ENCODE assay signal across 1 cellular context in the genomic region with DNA sequence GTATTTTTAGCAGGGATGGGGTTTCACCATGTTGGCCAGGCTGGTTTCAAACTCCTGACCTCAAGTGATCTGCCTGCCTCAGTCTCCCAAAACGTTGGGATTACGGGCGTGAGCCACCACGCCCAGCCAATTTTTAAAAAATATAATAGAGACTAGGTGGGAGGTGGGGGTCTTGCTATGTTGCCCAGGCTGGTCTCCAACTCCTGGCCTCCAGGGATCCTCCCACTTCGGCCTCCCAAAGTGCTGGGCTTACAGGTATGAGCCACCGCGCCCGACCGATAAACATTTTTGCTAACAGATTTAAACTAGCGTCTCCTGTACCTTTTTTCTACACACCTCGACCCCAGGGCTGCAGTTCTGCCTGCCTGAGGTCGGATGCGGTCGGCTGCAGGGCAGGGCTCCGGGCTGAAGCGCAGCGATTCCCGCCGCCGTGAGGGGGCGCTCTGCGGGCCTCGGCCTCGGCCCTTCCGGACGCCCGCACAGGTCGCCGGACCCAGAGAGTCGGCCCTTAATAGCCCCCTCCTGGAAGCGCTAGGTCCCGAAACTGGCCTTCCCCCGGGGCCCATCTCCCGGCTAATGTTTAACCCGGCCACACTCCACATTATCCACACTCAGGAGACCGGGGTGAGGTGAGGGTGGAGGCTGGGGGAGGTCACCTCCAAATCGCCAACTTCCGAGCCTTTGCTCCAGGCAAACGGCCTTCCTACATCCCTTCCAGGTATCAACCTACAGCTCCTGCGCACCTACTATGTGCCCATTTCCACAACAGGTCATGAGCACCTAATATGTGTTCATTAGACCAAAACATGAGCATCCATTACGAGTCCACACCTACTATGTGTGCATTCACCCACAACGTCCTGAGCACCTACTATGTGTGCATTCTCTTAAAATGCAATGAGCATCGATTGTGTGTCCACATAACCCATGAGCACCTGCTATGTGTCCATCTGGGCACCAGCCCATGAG.
TF ChIP-seq lines count a peak whose summit lies in the region.

No MANE protein-coding gene starts in this region.

TF ChIP-seq in HepG2, 621 proteins besides CTCF, POLR2A, EP300 and RAD21 (continued from another document and continues in another):
- TF ChIP-seq CCAR2 (optimal IDR thresholded peaks at IDR 0.05; ENCODE audit: low read depth, low read length) = peak; percentile 15
- TF ChIP-seq, protein P1, sequence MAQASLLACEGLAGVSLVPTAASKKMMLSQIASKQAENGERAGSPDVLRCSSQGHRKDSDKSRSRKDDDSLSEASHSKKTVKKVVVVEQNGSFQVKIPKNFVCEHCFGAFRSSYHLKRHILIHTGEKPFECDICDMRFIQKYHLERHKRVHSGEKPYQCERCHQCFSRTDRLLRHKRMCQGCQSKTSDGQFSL (CRISPR knock-in tag; IDR thresholded peaks at IDR 0.05) = no peak
- TF ChIP-seq, protein P2, sequence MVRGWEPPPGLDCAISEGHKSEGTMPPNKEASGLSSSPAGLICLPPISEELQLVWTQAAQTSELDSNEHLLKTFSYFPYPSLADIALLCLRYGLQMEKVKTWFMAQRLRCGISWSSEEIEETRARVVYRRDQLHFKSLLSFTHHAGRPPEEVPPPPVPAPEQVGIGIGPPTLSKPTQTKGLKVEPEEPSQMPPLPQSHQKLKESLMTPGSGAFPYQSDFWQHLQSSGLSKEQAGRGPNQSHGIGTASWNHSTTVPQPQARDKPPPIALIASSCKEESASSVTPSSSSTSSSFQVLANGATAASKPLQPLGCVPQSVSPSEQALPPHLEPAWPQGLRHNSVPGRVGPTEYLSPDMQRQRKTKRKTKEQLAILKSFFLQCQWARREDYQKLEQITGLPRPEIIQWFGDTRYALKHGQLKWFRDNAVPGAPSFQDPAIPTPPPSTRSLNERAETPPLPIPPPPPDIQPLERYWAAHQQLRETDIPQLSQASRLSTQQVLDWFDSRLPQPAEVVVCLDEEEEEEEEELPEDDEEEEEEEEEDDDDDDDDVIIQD (CRISPR knock-in tag; IDR thresholded peaks at IDR 0.05; ENCODE audit: low read depth) = peak; percentile 89; the same call in 1 of the 2 replicates
- TF ChIP-seq ZNF672 (CRISPR knock-in tag; IDR thresholded peaks at IDR 0.05) = 0 out of 2 replicates have a peak, but pooled peaks have one; percentile 23
- TF ChIP-seq ADNP (CRISPR knock-in tag; IDR thresholded peaks at IDR 0.05) = 0 out of 2 replicates have a peak, but pooled peaks have one; percentile 5
- TF ChIP-seq TARDBP (CRISPR knock-in tag; IDR thresholded peaks at IDR 0.05) = 0 out of 2 replicates have a peak, but pooled peaks have one; percentile 62
- TF ChIP-seq, protein P3, sequence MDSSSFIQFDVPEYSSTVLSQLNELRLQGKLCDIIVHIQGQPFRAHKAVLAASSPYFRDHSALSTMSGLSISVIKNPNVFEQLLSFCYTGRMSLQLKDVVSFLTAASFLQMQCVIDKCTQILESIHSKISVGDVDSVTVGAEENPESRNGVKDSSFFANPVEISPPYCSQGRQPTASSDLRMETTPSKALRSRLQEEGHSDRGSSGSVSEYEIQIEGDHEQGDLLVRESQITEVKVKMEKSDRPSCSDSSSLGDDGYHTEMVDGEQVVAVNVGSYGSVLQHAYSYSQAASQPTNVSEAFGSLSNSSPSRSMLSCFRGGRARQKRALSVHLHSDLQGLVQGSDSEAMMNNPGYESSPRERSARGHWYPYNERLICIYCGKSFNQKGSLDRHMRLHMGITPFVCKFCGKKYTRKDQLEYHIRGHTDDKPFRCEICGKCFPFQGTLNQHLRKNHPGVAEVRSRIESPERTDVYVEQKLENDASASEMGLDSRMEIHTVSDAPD (CRISPR knock-in tag; IDR thresholded peaks at IDR 0.05) = 0 out of 2 replicates have a peak, but pooled peaks have one; percentile 59
- TF ChIP-seq ARNT2 (CRISPR knock-in tag; IDR thresholded peaks at IDR 0.05; ENCODE audit: low read depth) = no peak
- 0 out of 2 replicates have a peak, but pooled peaks have one; percentile 14 for TF ChIP-seq FOSL2 (CRISPR knock-in tag; IDR thresholded peaks at IDR 0.05)
- peak; percentile 46; the same call in 1 of the 2 replicates for TF ChIP-seq DR1 (CRISPR knock-in tag; IDR thresholded peaks at IDR 0.05)
- TF ChIP-seq POLR2AphosphoS5 (IDR thresholded peaks at IDR 0.05; ENCODE audit: low read depth, low read length) = no peak
- TF ChIP-seq ZSCAN30 (CRISPR knock-in tag; IDR thresholded peaks at IDR 0.05) = no peak
- TF ChIP-seq, protein P4, sequence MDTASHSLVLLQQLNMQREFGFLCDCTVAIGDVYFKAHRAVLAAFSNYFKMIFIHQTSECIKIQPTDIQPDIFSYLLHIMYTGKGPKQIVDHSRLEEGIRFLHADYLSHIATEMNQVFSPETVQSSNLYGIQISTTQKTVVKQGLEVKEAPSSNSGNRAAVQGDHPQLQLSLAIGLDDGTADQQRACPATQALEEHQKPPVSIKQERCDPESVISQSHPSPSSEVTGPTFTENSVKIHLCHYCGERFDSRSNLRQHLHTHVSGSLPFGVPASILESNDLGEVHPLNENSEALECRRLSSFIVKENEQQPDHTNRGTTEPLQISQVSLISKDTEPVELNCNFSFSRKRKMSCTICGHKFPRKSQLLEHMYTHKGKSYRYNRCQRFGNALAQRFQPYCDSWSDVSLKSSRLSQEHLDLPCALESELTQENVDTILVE (CRISPR knock-in tag; IDR thresholded peaks at IDR 0.05) = peak; percentile 34; the same call in 1 of the 2 replicates
- no peak for TF ChIP-seq ZNF558 (CRISPR knock-in tag; IDR thresholded peaks at IDR 0.05; ENCODE audit: borderline replicate concordance)
- peak; percentile 81; the same call in 1 of the 2 replicates for TF ChIP-seq GABPB1 (CRISPR knock-in tag; IDR thresholded peaks at IDR 0.05)
- TF ChIP-seq GABPA (IDR thresholded peaks at IDR 0.05; ENCODE audit: low read depth, low read length) = no peak
- TF ChIP-seq GABPA (CRISPR knock-in tag; IDR thresholded peaks at IDR 0.05; ENCODE audit: low read depth) = peak; percentile 37; the same call in 1 of the 2 replicates
- TF ChIP-seq ZNF766 (CRISPR knock-in tag; IDR thresholded peaks at IDR 0.05; ENCODE audit: borderline replicate concordance) = no peak
- TF ChIP-seq, protein P5, sequence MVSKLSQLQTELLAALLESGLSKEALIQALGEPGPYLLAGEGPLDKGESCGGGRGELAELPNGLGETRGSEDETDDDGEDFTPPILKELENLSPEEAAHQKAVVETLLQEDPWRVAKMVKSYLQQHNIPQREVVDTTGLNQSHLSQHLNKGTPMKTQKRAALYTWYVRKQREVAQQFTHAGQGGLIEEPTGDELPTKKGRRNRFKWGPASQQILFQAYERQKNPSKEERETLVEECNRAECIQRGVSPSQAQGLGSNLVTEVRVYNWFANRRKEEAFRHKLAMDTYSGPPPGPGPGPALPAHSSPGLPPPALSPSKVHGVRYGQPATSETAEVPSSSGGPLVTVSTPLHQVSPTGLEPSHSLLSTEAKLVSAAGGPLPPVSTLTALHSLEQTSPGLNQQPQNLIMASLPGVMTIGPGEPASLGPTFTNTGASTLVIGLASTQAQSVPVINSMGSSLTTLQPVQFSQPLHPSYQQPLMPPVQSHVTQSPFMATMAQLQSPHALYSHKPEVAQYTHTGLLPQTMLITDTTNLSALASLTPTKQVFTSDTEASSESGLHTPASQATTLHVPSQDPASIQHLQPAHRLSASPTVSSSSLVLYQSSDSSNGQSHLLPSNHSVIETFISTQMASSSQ (IDR thresholded peaks at IDR 0.05; ENCODE audit: low read depth) = peak; percentile 94
- TF ChIP-seq, protein P5 (CRISPR knock-in tag; IDR thresholded peaks at IDR 0.05; ENCODE audit: borderline replicate concordance) = peak; percentile 98
- 0 out of 2 replicates have a peak, but pooled peaks have one; percentile 53 for TF ChIP-seq ZNF543 (CRISPR knock-in tag; IDR thresholded peaks at IDR 0.05)
- TF ChIP-seq, protein P6, sequence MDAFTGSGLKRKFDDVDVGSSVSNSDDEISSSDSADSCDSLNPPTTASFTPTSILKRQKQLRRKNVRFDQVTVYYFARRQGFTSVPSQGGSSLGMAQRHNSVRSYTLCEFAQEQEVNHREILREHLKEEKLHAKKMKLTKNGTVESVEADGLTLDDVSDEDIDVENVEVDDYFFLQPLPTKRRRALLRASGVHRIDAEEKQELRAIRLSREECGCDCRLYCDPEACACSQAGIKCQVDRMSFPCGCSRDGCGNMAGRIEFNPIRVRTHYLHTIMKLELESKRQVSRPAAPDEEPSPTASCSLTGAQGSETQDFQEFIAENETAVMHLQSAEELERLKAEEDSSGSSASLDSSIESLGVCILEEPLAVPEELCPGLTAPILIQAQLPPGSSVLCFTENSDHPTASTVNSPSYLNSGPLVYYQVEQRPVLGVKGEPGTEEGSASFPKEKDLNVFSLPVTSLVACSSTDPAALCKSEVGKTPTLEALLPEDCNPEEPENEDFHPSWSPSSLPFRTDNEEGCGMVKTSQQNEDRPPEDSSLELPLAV (CRISPR knock-in tag; conservative IDR thresholded peaks at IDR 0.05; ENCODE audit: low read depth) = 0 out of 2 replicates have a peak, but pooled peaks have one; percentile 22
- TF ChIP-seq MIXL1 (CRISPR knock-in tag; IDR thresholded peaks at IDR 0.05) = 0 out of 2 replicates have a peak, but pooled peaks have one; percentile 51
- TF ChIP-seq PHF21A (CRISPR knock-in tag; IDR thresholded peaks at IDR 0.05) = peak; percentile 64
- TF ChIP-seq RFX5 (IDR thresholded peaks at IDR 0.05; ENCODE audit: low read depth, low read length) = no peak
- TF ChIP-seq, protein P7, sequence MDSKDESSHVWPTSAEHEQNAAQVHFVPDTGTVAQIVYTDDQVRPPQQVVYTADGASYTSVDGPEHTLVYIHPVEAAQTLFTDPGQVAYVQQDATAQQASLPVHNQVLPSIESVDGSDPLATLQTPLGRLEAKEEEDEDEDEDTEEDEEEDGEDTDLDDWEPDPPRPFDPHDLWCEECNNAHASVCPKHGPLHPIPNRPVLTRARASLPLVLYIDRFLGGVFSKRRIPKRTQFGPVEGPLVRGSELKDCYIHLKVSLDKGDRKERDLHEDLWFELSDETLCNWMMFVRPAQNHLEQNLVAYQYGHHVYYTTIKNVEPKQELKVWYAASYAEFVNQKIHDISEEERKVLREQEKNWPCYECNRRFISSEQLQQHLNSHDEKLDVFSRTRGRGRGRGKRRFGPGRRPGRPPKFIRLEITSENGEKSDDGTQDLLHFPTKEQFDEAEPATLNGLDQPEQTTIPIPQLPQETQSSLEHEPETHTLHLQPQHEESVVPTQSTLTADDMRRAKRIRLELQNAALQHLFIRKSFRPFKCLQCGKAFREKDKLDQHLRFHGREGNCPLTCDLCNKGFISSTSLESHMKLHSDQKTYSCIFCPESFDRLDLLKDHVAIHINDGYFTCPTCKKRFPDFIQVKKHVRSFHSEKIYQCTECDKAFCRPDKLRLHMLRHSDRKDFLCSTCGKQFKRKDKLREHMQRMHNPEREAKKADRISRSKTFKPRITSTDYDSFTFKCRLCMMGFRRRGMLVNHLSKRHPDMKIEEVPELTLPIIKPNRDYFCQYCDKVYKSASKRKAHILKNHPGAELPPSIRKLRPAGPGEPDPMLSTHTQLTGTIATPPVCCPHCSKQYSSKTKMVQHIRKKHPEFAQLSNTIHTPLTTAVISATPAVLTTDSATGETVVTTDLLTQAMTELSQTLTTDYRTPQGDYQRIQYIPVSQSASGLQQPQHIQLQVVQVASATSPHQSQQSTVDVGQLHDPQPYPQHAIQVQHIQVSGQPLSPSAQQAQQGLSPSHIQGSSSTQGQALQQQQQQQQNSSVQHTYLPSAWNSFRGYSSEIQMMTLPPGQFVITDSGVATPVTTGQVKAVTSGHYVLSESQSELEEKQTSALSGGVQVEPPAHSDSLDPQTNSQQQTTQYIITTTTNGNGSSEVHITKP (CRISPR knock-in tag; IDR thresholded peaks at IDR 0.05; ENCODE audit: low read depth) = peak; percentile 51; the same call in 1 of the 2 replicates
- TF ChIP-seq ZNF556 (CRISPR knock-in tag; IDR thresholded peaks at IDR 0.05; ENCODE audit: borderline replicate concordance) = peak; percentile 73
- TF ChIP-seq NBN (conservative IDR thresholded peaks at IDR 0.05) = no peak
- 0 out of 2 replicates have a peak, but pooled peaks have one; percentile 18 for TF ChIP-seq MEF2D (CRISPR knock-in tag; IDR thresholded peaks at IDR 0.05)
- TF ChIP-seq ISL2 (CRISPR knock-in tag; IDR thresholded peaks at IDR 0.05) = peak; percentile 47; the same call in 1 of the 2 replicates
- TF ChIP-seq NFKB2 (CRISPR knock-in tag; IDR thresholded peaks at IDR 0.05; ENCODE audit: borderline replicate concordance) = peak; percentile 76; the same call in 1 of the 2 replicates
- no peak for TF ChIP-seq ZIK1 (CRISPR knock-in tag; IDR thresholded peaks at IDR 0.05; ENCODE audit: borderline replicate concordance, low read depth)
- TF ChIP-seq NCOA1 (CRISPR knock-in tag; IDR thresholded peaks at IDR 0.05) = 0 out of 2 replicates have a peak, but pooled peaks have one; percentile 71
